ENCODE assay signal across 1 cellular context in genomic region chr7:141700291-141700847, GRCh38.
TF ChIP-seq lines count a peak whose summit lies in the region.

No MANE protein-coding gene starts in this region.

TF ChIP-seq in H1, 55 proteins besides CTCF, POLR2A, EP300 and RAD21:
- no peak for TF ChIP-seq ZNF274 (IDR thresholded peaks at IDR 0.05; ENCODE audit: borderline replicate concordance, extremely low read depth, low read length)
